Comparison of ENCODE assay signal across 8 cellular contexts in genomic region chr19:54449701-54450069, GRCh38. TPM values are rescaled to one million over a fixed set of nuclear protein-coding genes. Genes with fewer than 3 reads are reported as not detected.
A peak's percentile ranks its signal among the peaks of the same experiment; 100 is the strongest.
DNase-seq lines count a peak whose midpoint lies in the region; ATAC-seq lines count a peak whose summit lies in the region.

No MANE protein-coding gene starts in this region.

- H3K36me3 Mint-ChIP-seq in T-helper 2 cell treated with Interferon-gamma antibody and Interleukin-4, amounts not matched to agents 5 μg/mL and 100 μg/mL, for 36 hours (ENCODE audit: low read depth), result peaks cover 60% of the 10 kb centered on the region
- peaks cover 64% of the 10 kb centered on the region for H3K36me3 Mint-ChIP-seq in activated CD8-positive, alpha-beta T cell treated with anti-CD3 and anti-CD28 coated beads, Interleukin-2, amount 10 ng/mL, durations not matched to agents 7 days and 5 days (ENCODE audit: low read depth)

- peak overlapping the region; percentile 100 for H3K4me3 Mint-ChIP-seq in T-helper 2 cell treated with Interferon-gamma antibody and Interleukin-4, amounts not matched to agents 5 μg/mL and 100 μg/mL, for 36 hours
- H3K4me3 Mint-ChIP-seq in activated CD8-positive, alpha-beta T cell treated with anti-CD3 and anti-CD28 coated beads, Interleukin-2, amount 10 ng/mL, durations not matched to agents 7 days and 5 days, result peak overlapping the region; percentile 97

- H3K4me1 Mint-ChIP-seq in T-helper 2 cell treated with Interferon-gamma antibody and Interleukin-4, amounts not matched to agents 5 μg/mL and 100 μg/mL, for 36 hours (ENCODE audit: low read depth), result peaks cover 19% of the 10 kb centered on the region
- H3K4me1 Mint-ChIP-seq in activated CD8-positive, alpha-beta T cell treated with anti-CD3 and anti-CD28 coated beads, Interleukin-2, amount 10 ng/mL, durations not matched to agents 7 days and 5 days (ENCODE audit: low read depth), result peaks cover 36% of the 10 kb centered on the region

- DNase-seq in T-helper 2 cell treated with Interferon-gamma antibody and Interleukin-4, amounts not matched to agents 5 μg/mL and 100 μg/mL, for 36 hours (ENCODE audit: low spot score), result no peak
- no peak for DNase-seq in T-helper 2 cell
- no peak for DNase-seq in activated CD8-positive, alpha-beta T cell treated with anti-CD3 and anti-CD28 coated beads, Interleukin-2, amount 10 ng/mL, durations not matched to agents 7 days and 5 days
- DNase-seq in substantia nigra (lab: John Stamatoyannopoulos, UW), result no peak
- DNase-seq in NCI-H1092 (lab: John Stamatoyannopoulos, UW), result no peak
- no peak for DNase-seq in sciatic nerve (ENCODE audit: low spot score)

- intact Hi-C loops in sciatic nerve (cut with DNase I), result no loop called here

- no peak for ATAC-seq in activated CD8-positive, alpha-beta T cell treated with anti-CD3 and anti-CD28 coated beads, Interleukin-2, amount 10 ng/mL, durations not matched to agents 7 days and 5 days
- no peak for ATAC-seq in GM21786 (IDR thresholded peaks at IDR 0.05; ENCODE audit: unreplicated experiment)
- no peak for ATAC-seq in sciatic nerve

- peak overlapping the region; percentile 93 for H3K27ac ChIP-seq in substantia nigra (ENCODE audit: low read depth, low read length, poor library complexity, severe bottlenecking)

- no peaks in the 10 kb centered on the region for H3K9me3 Mint-ChIP-seq in T-helper 2 cell treated with Interferon-gamma antibody and Interleukin-4, amounts not matched to agents 5 μg/mL and 100 μg/mL, for 36 hours
- H3K9me3 Mint-ChIP-seq in activated CD8-positive, alpha-beta T cell treated with anti-CD3 and anti-CD28 coated beads, Interleukin-2, amount 10 ng/mL, durations not matched to agents 7 days and 5 days (ENCODE audit: insufficient read depth), result no peaks in the 10 kb centered on the region

- POLR2A ChIA-PET in activated CD8-positive, alpha-beta T cell treated with anti-CD3 and anti-CD28 coated beads, Interleukin-2, amount 10 ng/mL, durations not matched to agents 7 days and 5 days (lab: Charles Lee), result interaction anchor here (2.9 kb wide), 1 partner anchor 13 kb away, joined by 22 read pairs; the partner anchor contains the start of gene LENG9

- peak overlapping the region; percentile 94 for H3K4me3 ChIP-seq in iPS-11a (ENCODE audit: low read depth, low read length)

- peaks cover 2% of the 10 kb centered on the region for H3K27me3 Mint-ChIP-seq in T-helper 2 cell treated with Interferon-gamma antibody and Interleukin-4, amounts not matched to agents 5 μg/mL and 100 μg/mL, for 36 hours (ENCODE audit: low read depth)
- no peaks in the 10 kb centered on the region for H3K27me3 Mint-ChIP-seq in activated CD8-positive, alpha-beta T cell treated with anti-CD3 and anti-CD28 coated beads, Interleukin-2, amount 10 ng/mL, durations not matched to agents 7 days and 5 days (ENCODE audit: low read depth)

- CTCF ChIA-PET in activated CD8-positive, alpha-beta T cell treated with anti-CD3 and anti-CD28 coated beads, Interleukin-2, amount 10 ng/mL, durations not matched to agents 7 days and 5 days (lab: Charles Lee), result interaction anchor here (1.5 kb wide), 1 partner anchor 58 kb away, joined by 4 read pairs; no protein-coding TSS in a partner anchor

- H3K27ac Mint-ChIP-seq in T-helper 2 cell treated with Interferon-gamma antibody and Interleukin-4, amounts not matched to agents 5 μg/mL and 100 μg/mL, for 36 hours, result peak overlapping the region; percentile 100
- H3K27ac Mint-ChIP-seq in activated CD8-positive, alpha-beta T cell treated with anti-CD3 and anti-CD28 coated beads, Interleukin-2, amount 10 ng/mL, durations not matched to agents 7 days and 5 days, result peak overlapping the region; percentile 100

RNA-seq across cellular contexts. Expression of gene LENG8, which starts 0.7 kb away (rescaled TPM):
- 100 to 1,000 TPM; 171 to 181 TPM for total RNA-seq in activated CD8-positive, alpha-beta T cell treated with anti-CD3 and anti-CD28 coated beads, Interleukin-2, amount 10 ng/mL, durations not matched to agents 7 days and 5 days
- total RNA-seq in sciatic nerve, result 305 TPM

RNA-seq across cellular contexts. Expression of gene LENG9, which starts 13.9 kb away (rescaled TPM):
- 1 to 10 TPM; 5.3 to 5.6 TPM for total RNA-seq in activated CD8-positive, alpha-beta T cell treated with anti-CD3 and anti-CD28 coated beads, Interleukin-2, amount 10 ng/mL, durations not matched to agents 7 days and 5 days
- 6.0 TPM for total RNA-seq in sciatic nerve

RNA-seq across cellular contexts. Expression of gene CDC42EP5, which starts 23.4 kb away (rescaled TPM):
- not detected for total RNA-seq in activated CD8-positive, alpha-beta T cell treated with anti-CD3 and anti-CD28 coated beads, Interleukin-2, amount 10 ng/mL, durations not matched to agents 7 days and 5 days
- 52.8 TPM for total RNA-seq in sciatic nerve

RNA-seq across cellular contexts. Expression of gene TTYH1, which starts 34.4 kb away (rescaled TPM):
- 1 to 10 TPM in 1 of 2 experiments, under 1 TPM in 1; 0.99 to 1.3 TPM for total RNA-seq in activated CD8-positive, alpha-beta T cell treated with anti-CD3 and anti-CD28 coated beads, Interleukin-2, amount 10 ng/mL, durations not matched to agents 7 days and 5 days
- total RNA-seq in sciatic nerve, result 72.2 TPM

RNA-seq across cellular contexts. Expression of gene LAIR2, which starts 52.9 kb away (rescaled TPM):
- total RNA-seq in activated CD8-positive, alpha-beta T cell treated with anti-CD3 and anti-CD28 coated beads, Interleukin-2, amount 10 ng/mL, durations not matched to agents 7 days and 5 days, result 1 to 10 TPM; 1.4 to 1.6 TPM
- total RNA-seq in sciatic nerve, result 1.1 TPM

Comparison
In these comparisons a context has a peak if more than half of its experiments do, and no peak if none do; other contexts are left out.
1. RNA of gene CDC42EP5, which starts 23.4 kb away (total RNA-seq): 52.8 TPM in sciatic nerve (single experiment); not detected in activated CD8-positive, alpha-beta T cell treated with anti-CD3 and anti-CD28 coated beads, Interleukin-2, amount 10 ng/mL, durations not matched to agents 7 days and 5 days; every median in the first group is over 10 times any median in the second.